ENCODE assay signal across 1 cellular context in the genomic region with DNA sequence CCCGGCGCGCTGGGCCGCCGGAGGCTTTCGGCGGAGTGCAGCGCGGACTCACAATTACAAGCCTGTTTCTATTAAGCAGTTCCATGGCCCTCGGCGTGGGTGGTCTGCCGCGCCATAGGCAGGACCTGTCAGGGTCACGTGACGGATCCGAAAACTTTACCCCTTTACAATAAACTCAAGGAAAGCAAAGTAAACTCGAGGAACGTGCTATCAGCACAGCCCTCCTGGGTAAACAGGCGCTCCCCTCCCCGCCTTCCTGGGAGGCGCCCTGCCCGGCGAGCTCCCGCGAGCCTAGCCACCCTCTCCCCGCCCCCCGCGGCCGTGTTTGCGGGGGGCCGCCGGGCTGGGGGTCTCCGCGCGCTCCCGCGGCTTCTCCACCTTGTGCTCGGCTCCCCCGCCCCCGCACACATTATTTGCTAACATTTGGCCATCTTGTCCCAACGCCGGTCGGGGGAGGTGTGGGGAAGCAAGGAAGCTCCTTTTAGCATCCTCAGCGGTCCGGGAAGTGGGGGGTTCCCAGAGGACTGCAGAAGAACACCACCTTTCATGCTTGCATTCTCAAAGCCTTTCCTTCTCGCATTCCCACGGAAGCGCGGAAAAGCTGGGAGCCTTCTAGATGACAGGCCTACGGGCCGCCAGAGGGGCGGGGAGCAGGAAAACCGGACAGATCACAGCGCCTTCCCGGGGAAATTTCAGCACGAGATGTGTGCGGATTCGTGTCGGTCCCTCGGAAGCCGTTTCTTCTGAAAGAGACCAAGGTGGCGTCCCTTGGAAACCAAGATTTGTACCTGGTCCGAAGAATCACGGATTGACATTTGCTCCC.
TF ChIP-seq lines count a peak whose summit lies in the region.

A gene (minus strand): TSS at position 236 of the 823 bp plus-strand sequence.

TF ChIP-seq in HEK293, 187 proteins besides CTCF, POLR2A, EP300 and RAD21 (continued from another document):
- TF ChIP-seq, protein P1, sequence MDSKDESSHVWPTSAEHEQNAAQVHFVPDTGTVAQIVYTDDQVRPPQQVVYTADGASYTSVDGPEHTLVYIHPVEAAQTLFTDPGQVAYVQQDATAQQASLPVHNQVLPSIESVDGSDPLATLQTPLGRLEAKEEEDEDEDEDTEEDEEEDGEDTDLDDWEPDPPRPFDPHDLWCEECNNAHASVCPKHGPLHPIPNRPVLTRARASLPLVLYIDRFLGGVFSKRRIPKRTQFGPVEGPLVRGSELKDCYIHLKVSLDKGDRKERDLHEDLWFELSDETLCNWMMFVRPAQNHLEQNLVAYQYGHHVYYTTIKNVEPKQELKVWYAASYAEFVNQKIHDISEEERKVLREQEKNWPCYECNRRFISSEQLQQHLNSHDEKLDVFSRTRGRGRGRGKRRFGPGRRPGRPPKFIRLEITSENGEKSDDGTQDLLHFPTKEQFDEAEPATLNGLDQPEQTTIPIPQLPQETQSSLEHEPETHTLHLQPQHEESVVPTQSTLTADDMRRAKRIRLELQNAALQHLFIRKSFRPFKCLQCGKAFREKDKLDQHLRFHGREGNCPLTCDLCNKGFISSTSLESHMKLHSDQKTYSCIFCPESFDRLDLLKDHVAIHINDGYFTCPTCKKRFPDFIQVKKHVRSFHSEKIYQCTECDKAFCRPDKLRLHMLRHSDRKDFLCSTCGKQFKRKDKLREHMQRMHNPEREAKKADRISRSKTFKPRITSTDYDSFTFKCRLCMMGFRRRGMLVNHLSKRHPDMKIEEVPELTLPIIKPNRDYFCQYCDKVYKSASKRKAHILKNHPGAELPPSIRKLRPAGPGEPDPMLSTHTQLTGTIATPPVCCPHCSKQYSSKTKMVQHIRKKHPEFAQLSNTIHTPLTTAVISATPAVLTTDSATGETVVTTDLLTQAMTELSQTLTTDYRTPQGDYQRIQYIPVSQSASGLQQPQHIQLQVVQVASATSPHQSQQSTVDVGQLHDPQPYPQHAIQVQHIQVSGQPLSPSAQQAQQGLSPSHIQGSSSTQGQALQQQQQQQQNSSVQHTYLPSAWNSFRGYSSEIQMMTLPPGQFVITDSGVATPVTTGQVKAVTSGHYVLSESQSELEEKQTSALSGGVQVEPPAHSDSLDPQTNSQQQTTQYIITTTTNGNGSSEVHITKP (tag by site-specific recombination; IDR thresholded peaks at IDR 0.05) = peak; percentile 67
- TF ChIP-seq ZNF776 (tag by site-specific recombination; IDR thresholded peaks at IDR 0.05; ENCODE audit: borderline replicate concordance) (no peak), HOXC10 (CRISPR knock-in tag; IDR thresholded peaks at IDR 0.05) (no peak), ZNF426 (tag by site-specific recombination; IDR thresholded peaks at IDR 0.05) (no peak), ZNF433 (tag by site-specific recombination; IDR thresholded peaks at IDR 0.05; ENCODE audit: low read depth) (no peak), ZNF169 (tag by site-specific recombination; IDR thresholded peaks at IDR 0.05) (no peak), ZBTB7A (tag by site-specific recombination; IDR thresholded peaks at IDR 0.05; ENCODE audit: low read depth) (no peak), ZNF76 (tag by site-specific recombination; IDR thresholded peaks at IDR 0.05; ENCODE audit: borderline replicate concordance, low read depth) (no peak), ZBTB17 (tag by site-specific recombination; IDR thresholded peaks at IDR 0.05) (no peak), KLF7 (tag by site-specific recombination; IDR thresholded peaks at IDR 0.05; ENCODE audit: borderline replicate concordance) (no peak), ZNF157 (tag by site-specific recombination; IDR thresholded peaks at IDR 0.05) (no peak), REPIN1 (tag by site-specific recombination; IDR thresholded peaks at IDR 0.05; ENCODE audit: low read depth) (no peak), ZXDB (tag by site-specific recombination; IDR thresholded peaks at IDR 0.05) (peak; percentile 42; the same call in 1 of the 2 replicates), ZNF768 (tag by site-specific recombination; IDR thresholded peaks at IDR 0.05) (no peak), ZNF138 (tag by site-specific recombination; IDR thresholded peaks at IDR 0.05; ENCODE audit: borderline replicate concordance) (no peak), ZNF16 (tag by site-specific recombination; IDR thresholded peaks at IDR 0.05; ENCODE audit: low read depth) (no peak), ZNF600 (tag by site-specific recombination; IDR thresholded peaks at IDR 0.05) (no peak), ZNF274 (IDR thresholded peaks at IDR 0.05; ENCODE audit: low read length) (no peak), ZNF274 (tag by site-specific recombination; IDR thresholded peaks at IDR 0.05; ENCODE audit: borderline replicate concordance) (no peak), ZNF223 (tag by site-specific recombination; IDR thresholded peaks at IDR 0.05) (no peak), ZNF132 (tag by site-specific recombination; IDR thresholded peaks at IDR 0.05; ENCODE audit: borderline replicate concordance) (no peak), MYNN (tag by site-specific recombination; IDR thresholded peaks at IDR 0.05; ENCODE audit: borderline replicate concordance) (no peak), KLF9 (tag by site-specific recombination; IDR thresholded peaks at IDR 0.05; ENCODE audit: low read depth) (no peak), ZNF549 (tag by site-specific recombination; IDR thresholded peaks at IDR 0.05) (no peak), ZNF292 (tag by site-specific recombination; IDR thresholded peaks at IDR 0.05; ENCODE audit: borderline replicate concordance, low read depth) (no peak), ZNF654 (tag by site-specific recombination; IDR thresholded peaks at IDR 0.05; ENCODE audit: low read depth) (no peak), ZNF302 (tag by site-specific recombination; IDR thresholded peaks at IDR 0.05; ENCODE audit: low read depth) (no peak), ZNF202 (tag by site-specific recombination; IDR thresholded peaks at IDR 0.05; ENCODE audit: borderline replicate concordance) (no peak), YY2 (tag by site-specific recombination; IDR thresholded peaks at IDR 0.05) (no peak), ZNF2 (tag by site-specific recombination; IDR thresholded peaks at IDR 0.05) (no peak), MEIS1 (CRISPR knock-in tag; IDR thresholded peaks at IDR 0.05; ENCODE audit: borderline replicate concordance) (no peak), ZNF501 (tag by site-specific recombination; IDR thresholded peaks at IDR 0.05) (no peak), ZNF23 (tag by site-specific recombination; IDR thresholded peaks at IDR 0.05; ENCODE audit: borderline replicate concordance) (no peak), ZNF24 (tag by site-specific recombination; IDR thresholded peaks at IDR 0.05) (no peak), ZFHX2 (tag by site-specific recombination; conservative IDR thresholded peaks at IDR 0.05) (peak; percentile 41), ZNF747 (tag by site-specific recombination; IDR thresholded peaks at IDR 0.05) (no peak), ZNF10 (tag by site-specific recombination; IDR thresholded peaks at IDR 0.05) (no peak), YY1 (tag by site-specific recombination; IDR thresholded peaks at IDR 0.05) (no peak), ZNF791 (tag by site-specific recombination; IDR thresholded peaks at IDR 0.05) (no peak), IKZF3 (tag by site-specific recombination; IDR thresholded peaks at IDR 0.05) (0 out of 2 replicates have a peak, but pooled peaks have one; percentile 24), ZNF133 (tag by site-specific recombination; IDR thresholded peaks at IDR 0.05) (no peak)
- TF ChIP-seq, protein P2, sequence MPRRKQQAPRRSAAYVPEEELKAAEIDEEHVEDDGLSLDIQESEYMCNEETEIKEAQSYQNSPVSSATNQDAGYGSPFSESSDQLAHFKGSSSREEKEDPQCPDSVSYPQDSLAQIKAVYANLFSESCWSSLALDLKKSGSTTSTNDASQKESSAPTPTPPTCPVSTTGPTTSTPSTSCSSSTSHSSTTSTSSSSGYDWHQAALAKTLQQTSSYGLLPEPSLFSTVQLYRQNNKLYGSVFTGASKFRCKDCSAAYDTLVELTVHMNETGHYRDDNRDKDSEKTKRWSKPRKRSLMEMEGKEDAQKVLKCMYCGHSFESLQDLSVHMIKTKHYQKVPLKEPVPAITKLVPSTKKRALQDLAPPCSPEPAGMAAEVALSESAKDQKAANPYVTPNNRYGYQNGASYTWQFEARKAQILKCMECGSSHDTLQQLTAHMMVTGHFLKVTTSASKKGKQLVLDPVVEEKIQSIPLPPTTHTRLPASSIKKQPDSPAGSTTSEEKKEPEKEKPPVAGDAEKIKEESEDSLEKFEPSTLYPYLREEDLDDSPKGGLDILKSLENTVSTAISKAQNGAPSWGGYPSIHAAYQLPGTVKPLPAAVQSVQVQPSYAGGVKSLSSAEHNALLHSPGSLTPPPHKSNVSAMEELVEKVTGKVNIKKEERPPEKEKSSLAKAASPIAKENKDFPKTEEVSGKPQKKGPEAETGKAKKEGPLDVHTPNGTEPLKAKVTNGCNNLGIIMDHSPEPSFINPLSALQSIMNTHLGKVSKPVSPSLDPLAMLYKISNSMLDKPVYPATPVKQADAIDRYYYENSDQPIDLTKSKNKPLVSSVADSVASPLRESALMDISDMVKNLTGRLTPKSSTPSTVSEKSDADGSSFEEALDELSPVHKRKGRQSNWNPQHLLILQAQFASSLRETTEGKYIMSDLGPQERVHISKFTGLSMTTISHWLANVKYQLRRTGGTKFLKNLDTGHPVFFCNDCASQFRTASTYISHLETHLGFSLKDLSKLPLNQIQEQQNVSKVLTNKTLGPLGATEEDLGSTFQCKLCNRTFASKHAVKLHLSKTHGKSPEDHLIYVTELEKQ (tag by site-specific recombination; IDR thresholded peaks at IDR 0.05; ENCODE audit: borderline replicate concordance) = no peak
- TF ChIP-seq, protein P3, sequence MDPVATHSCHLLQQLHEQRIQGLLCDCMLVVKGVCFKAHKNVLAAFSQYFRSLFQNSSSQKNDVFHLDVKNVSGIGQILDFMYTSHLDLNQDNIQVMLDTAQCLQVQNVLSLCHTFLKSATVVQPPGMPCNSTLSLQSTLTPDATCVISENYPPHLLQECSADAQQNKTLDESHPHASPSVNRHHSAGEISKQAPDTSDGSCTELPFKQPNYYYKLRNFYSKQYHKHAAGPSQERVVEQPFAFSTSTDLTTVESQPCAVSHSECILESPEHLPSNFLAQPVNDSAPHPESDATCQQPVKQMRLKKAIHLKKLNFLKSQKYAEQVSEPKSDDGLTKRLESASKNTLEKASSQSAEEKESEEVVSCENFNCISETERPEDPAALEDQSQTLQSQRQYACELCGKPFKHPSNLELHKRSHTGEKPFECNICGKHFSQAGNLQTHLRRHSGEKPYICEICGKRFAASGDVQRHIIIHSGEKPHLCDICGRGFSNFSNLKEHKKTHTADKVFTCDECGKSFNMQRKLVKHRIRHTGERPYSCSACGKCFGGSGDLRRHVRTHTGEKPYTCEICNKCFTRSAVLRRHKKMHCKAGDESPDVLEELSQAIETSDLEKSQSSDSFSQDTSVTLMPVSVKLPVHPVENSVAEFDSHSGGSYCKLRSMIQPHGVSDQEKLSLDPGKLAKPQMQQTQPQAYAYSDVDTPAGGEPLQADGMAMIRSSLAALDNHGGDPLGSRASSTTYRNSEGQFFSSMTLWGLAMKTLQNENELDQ (tag by site-specific recombination; IDR thresholded peaks at IDR 0.05; ENCODE audit: low read depth) = no peak
- TF ChIP-seq, protein P4, sequence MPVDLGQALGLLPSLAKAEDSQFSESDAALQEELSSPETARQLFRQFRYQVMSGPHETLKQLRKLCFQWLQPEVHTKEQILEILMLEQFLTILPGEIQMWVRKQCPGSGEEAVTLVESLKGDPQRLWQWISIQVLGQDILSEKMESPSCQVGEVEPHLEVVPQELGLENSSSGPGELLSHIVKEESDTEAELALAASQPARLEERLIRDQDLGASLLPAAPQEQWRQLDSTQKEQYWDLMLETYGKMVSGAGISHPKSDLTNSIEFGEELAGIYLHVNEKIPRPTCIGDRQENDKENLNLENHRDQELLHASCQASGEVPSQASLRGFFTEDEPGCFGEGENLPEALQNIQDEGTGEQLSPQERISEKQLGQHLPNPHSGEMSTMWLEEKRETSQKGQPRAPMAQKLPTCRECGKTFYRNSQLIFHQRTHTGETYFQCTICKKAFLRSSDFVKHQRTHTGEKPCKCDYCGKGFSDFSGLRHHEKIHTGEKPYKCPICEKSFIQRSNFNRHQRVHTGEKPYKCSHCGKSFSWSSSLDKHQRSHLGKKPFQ (tag by site-specific recombination; IDR thresholded peaks at IDR 0.05) = no peak
- TF ChIP-seq, protein P5, sequence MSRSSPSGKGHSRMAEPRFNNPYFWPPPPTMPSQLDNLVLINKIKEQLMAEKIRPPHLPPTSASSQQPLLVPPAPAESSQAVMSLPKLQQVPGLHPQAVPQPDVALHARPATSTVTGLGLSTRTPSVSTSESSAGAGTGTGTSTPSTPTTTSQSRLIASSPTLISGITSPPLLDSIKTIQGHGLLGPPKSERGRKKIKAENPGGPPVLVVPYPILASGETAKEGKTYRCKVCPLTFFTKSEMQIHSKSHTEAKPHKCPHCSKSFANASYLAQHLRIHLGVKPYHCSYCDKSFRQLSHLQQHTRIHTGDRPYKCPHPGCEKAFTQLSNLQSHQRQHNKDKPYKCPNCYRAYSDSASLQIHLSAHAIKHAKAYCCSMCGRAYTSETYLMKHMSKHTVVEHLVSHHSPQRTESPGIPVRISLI (tag by site-specific recombination; IDR thresholded peaks at IDR 0.05) = no peak
- TF ChIP-seq, protein P6, sequence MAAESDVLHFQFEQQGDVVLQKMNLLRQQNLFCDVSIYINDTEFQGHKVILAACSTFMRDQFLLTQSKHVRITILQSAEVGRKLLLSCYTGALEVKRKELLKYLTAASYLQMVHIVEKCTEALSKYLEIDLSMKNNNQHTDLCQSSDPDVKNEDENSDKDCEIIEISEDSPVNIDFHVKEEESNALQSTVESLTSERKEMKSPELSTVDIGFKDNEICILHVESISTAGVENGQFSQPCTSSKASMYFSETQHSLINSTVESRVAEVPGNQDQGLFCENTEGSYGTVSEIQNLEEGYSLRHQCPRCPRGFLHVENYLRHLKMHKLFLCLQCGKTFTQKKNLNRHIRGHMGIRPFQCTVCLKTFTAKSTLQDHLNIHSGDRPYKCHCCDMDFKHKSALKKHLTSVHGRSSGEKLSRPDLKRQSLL (tag by site-specific recombination; IDR thresholded peaks at IDR 0.05) = no peak
- TF ChIP-seq, protein P7, sequence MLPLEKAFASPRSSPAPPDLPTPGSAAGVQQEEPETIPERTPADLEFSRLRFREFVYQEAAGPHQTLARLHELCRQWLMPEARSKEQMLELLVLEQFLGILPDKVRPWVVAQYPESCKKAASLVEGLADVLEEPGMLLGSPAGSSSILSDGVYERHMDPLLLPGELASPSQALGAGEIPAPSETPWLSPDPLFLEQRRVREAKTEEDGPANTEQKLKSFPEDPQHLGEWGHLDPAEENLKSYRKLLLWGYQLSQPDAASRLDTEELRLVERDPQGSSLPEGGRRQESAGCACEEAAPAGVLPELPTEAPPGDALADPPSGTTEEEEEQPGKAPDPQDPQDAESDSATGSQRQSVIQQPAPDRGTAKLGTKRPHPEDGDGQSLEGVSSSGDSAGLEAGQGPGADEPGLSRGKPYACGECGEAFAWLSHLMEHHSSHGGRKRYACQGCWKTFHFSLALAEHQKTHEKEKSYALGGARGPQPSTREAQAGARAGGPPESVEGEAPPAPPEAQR (tag by site-specific recombination; IDR thresholded peaks at IDR 0.05) = no peak
